8 cellular contexts compared by ENCODE assay signal in genomic region chr4:139454111-139454600, GRCh38. TPM values are rescaled to one million over a fixed set of nuclear protein-coding genes. Genes with fewer than 3 reads are reported as not detected.
A peak's percentile ranks its signal among the peaks of the same experiment; 100 is the strongest.
DNase-seq lines count a peak whose midpoint lies in the region; ATAC-seq and TF ChIP-seq lines count a peak whose summit lies in the region.

RAB33B (plus strand) TSS chr4:139454121; CDS start chr4:139454196, 75 bp downstream.

- H3K4me2 ChIP-seq in mammary epithelial cell (ENCODE audit: insufficient read depth, low read depth, low read length), result peak within 1 kb of the TSS; percentile 88

- H3K4me1 ChIP-seq in mammary epithelial cell (ENCODE audit: insufficient read depth, low read length), result peaks cover 17% of the 10 kb centered on the region

- WGBS in mammary epithelial cell (ENCODE audit: low coverage, missing lambda C conversion rate), result no CpG with 5 or more reads among the region's 36 CpGs

- H3K4me3 ChIP-seq in GM08714 (ENCODE audit: low read length) (peak within 1 kb of the TSS; percentile 76), MG63 (peak within 1 kb of the TSS; percentile 69), mammary epithelial cell (replicated peaks in 1 of 3; ENCODE audit: insufficient read depth in 1 of 3, low read depth in 2 of 3, low read length in 3 of 3) (peak within 1 kb of the TSS; percentile 65 to 97 (median 84))

- in situ Hi-C loops in mammary epithelial cell (cut with MboI; ENCODE audit: low sequenced_read_pairs in 2 of 2), result no loop called here

- H2AFZ ChIP-seq in mammary epithelial cell (ENCODE audit: low read depth, low read length), result peak within 1 kb of the TSS; percentile 93

- ATAC-seq in GM21529 (IDR thresholded peaks at IDR 0.05; ENCODE audit: unreplicated experiment) (peak; percentile 9), left colon (peak; percentile 10)

- TF ChIP-seq POLR2A in erythroblast (IDR thresholded peaks at IDR 0.05; ENCODE audit: low read length), result no peak

- no peak for DNase-seq in MG63
- no peak for DNase-seq in mammary epithelial cell
- DNase-seq in left colon, result no peak
- peak in 1 of 49 donors; percentile 50 for DNase-seq in substantia nigra (lab: John Stamatoyannopoulos, UW)
- DNase-seq in NCI-H2081 treated with DMSO at 0.1 percent for 48 hours (lab: John Stamatoyannopoulos, UW), result no peak
- no peak for DNase-seq in erythroblast (lab: John Stamatoyannopoulos, UW)

- dilution Hi-C loops in mammary epithelial cell (cut with HindIII; ENCODE audit: low sequenced_read_pairs), result no loop called here

- H3K27ac ChIP-seq in mammary epithelial cell (ENCODE audit: insufficient read depth, low read depth, low read length), result peak within 1 kb of the TSS; percentile 75
- H3K27ac ChIP-seq in substantia nigra (ENCODE audit: low read depth, low read length, poor library complexity, severe bottlenecking), result peak within 1 kb of the TSS; percentile 88

- TF ChIP-seq CTCF in mammary epithelial cell (conservative IDR thresholded peaks at IDR 0.05 in 1 of 2, IDR thresholded peaks at IDR 0.05 in 1 of 2; ENCODE audit: extremely low read depth in 1 of 2, insufficient read depth in 1 of 2, low read depth in 1 of 2, low read length in 2 of 2), result no peak

- H3K9ac ChIP-seq in mammary epithelial cell (ENCODE audit: insufficient read depth, low read length), result peak within 1 kb of the TSS; percentile 80

- H3K9me3 ChIP-seq in MG63 (no peaks in the 10 kb centered on the region), mammary epithelial cell (replicated peaks; ENCODE audit: insufficient read depth, low read length) (no peaks in the 10 kb centered on the region)

- no TSS peak for BruUV-seq in mammary epithelial cell (replicated peaks; lab: Mats Ljungman, UMichigan)

- H3K79me2 ChIP-seq in mammary epithelial cell (ENCODE audit: insufficient read depth, low read length), result peaks cover 78% of the 10 kb centered on the region

- H3K27me3 ChIP-seq in MG63, result no peaks in the 10 kb centered on the region
- no peaks in the 10 kb centered on the region for H3K27me3 ChIP-seq in mammary epithelial cell (ENCODE audit: insufficient read depth, low read length)

- intact Hi-C loops in mammary epithelial cell (cut with micrococcal nuclease), result loop anchor here (5.0 kb wide), 2 partner anchors 277 to 372 kb away; partner anchors contain the start of gene ELF2
- intact Hi-C loops in left colon (cut with DNase I, micrococcal nuclease), result loop anchor here in 1 of 2 donors (10.0 kb wide), 1 partner anchor 101 kb away; the partner anchor contains the start of gene SETD7

- no peaks in the 10 kb centered on the region for H3K36me3 ChIP-seq in MG63
- H3K36me3 ChIP-seq in mammary epithelial cell (ENCODE audit: insufficient read depth, low read length), result no peaks in the 10 kb centered on the region

- CTCF ChIA-PET in mammary epithelial cell (lab: Charles Lee; ENCODE audit: low non-redundant PET), result no interaction called here

- no peaks in the 10 kb centered on the region for H4K20me1 ChIP-seq in mammary epithelial cell (ENCODE audit: insufficient read depth, low read length)

RNA-seq across cellular contexts. Expression of gene RAB33B, which starts in this region (rescaled TPM):
- total RNA-seq in MG63 (2014; rRNA removed; shearing (Covaris generic); ENCODE audit: low replicate concordance), result 5.1 and 6.1 TPM in 2 replicates
- total RNA-seq in mammary epithelial cell (10 to 100 TPM in 1 of 2 donors, 1 to 10 TPM in 1; 6.1 to 14.7 TPM), left colon (1 to 10 TPM; 4.1 to 5.2 TPM)
- 3.0 TPM for polyA plus RNA-seq in mammary epithelial cell
- 3.6 TPM for polyA minus RNA-seq in mammary epithelial cell
